22 cellular contexts compared by ENCODE assay signal in genomic region chr10:85575441-85575840, GRCh38.
A peak's percentile ranks its signal among the peaks of the same experiment; 100 is the strongest.
DNase-seq lines count a peak whose midpoint lies in the region; ATAC-seq, FAIRE-seq and TF ChIP-seq lines count a peak whose summit lies in the region.
"Had no signal": no experiment of that assay in that cellular context is flagged by ENCODE, and none has a peak within 500 bp of the region (broad histone marks: within the 10 kb centered on the region; RNA-seq: fewer than 3 reads in every experiment).

No MANE protein-coding gene starts in this region.

- CTCF ChIA-PET in H1 (lab: Charles Lee; ENCODE audit: partially characterized antibody), result interaction anchor here (0.8 to 1.3 kb wide), 3 partner anchors 22 to 217 kb away, joined by 3 to 4 read pairs (median 4); no protein-coding TSS in a partner anchor

- no peak overlapping the region for H3K4ac ChIP-seq in H1 (replicated peaks; ENCODE audit: insufficient read length, low read depth, low read length)
- no peak overlapping the region for H3K4ac ChIP-seq in mesendoderm (ENCODE audit: low read depth, low read length)

- intact Hi-C loops in posterior cingulate gyrus (cut with DNase I), result no loop called here

- no peaks in the 10 kb centered on the region for H3F3A ChIP-seq in GM23338 (replicated peaks; ENCODE audit: low read depth)

- H4K8ac ChIP-seq in H1 (ENCODE audit: extremely low read depth, insufficient read depth, low read length), result no peak overlapping the region
- H4K8ac ChIP-seq in mesendoderm (ENCODE audit: low read depth, low read length), result no peak overlapping the region

- no peak overlapping the region for H3K4me2 ChIP-seq in GM23338
- H3K4me2 ChIP-seq in H1 (ENCODE audit: insufficient read depth in 1 of 2, low read depth in 2 of 2, low read length in 2 of 2), result no peak overlapping the region
- H3K4me2 ChIP-seq in mesendoderm (ENCODE audit: low read length), result no peak overlapping the region
- H3K4me2 ChIP-seq: BLaER1 had no signal

- POLR2A ChIA-PET in H1 (lab: Charles Lee; ENCODE audit: partially characterized antibody), result no interaction called here

- no peaks in the 10 kb centered on the region for H3K9me2 ChIP-seq in GM23338 (ENCODE audit: insufficient read depth)

- H2BK5ac ChIP-seq in H1 (ENCODE audit: low read depth, low read length) (no peak overlapping the region), mesendoderm (ENCODE audit: low read length) (no peak overlapping the region)

- H2AFZ ChIP-seq in GM23338, result peak overlapping the region; percentile 38; the same call in 1 of the 2 replicates
- H2AFZ ChIP-seq in H1 (ENCODE audit: low read length), result peak overlapping the region; percentile 52; the same call in 1 of the 2 replicates

- no peak for TF ChIP-seq RAD21 in H1 (IDR thresholded peaks at IDR 0.05 in 1 of 2, conservative IDR thresholded peaks at IDR 0.05 in 1 of 2; ENCODE audit: low read depth in 2 of 2, low read length in 2 of 2)

- H3K56ac ChIP-seq in H1 (replicated peaks; ENCODE audit: insufficient read length, low read depth, low read length) (no peak overlapping the region), mesendoderm (ENCODE audit: low read length) (no peak overlapping the region)

- H3K14ac ChIP-seq in H1 (ENCODE audit: insufficient read length), result no peak overlapping the region

- no peak overlapping the region for H3K9ac ChIP-seq in H1 (replicated peaks in 1 of 4; ENCODE audit: extremely low read depth in 1 of 4, low read depth in 3 of 4, low read length in 3 of 4)
- no peak overlapping the region for H3K9ac ChIP-seq in mesendoderm (ENCODE audit: low read length)
- H3K9ac ChIP-seq: BLaER1 had no signal

- no peak for TF ChIP-seq EP300 in H1 (IDR thresholded peaks at IDR 0.05; ENCODE audit: borderline replicate concordance in 1 of 2, low read depth in 2 of 2, low read length in 2 of 2)

- FAIRE-seq in H1 (lab: Jason Lieb, UNC), result peak; percentile 63
- FAIRE-seq: A204.1, D721Med, GM12878 had no signal

- H4K91ac ChIP-seq in H1 (replicated peaks; ENCODE audit: insufficient read length, low read length), result no peak overlapping the region

- no peak overlapping the region for H2BK20ac ChIP-seq in H1 (ENCODE audit: low read length)

- H3K79me2 ChIP-seq in GM23338 (replicated peaks; ENCODE audit: insufficient read depth), result no peaks in the 10 kb centered on the region
- no peaks in the 10 kb centered on the region for H3K79me2 ChIP-seq in H1 (ENCODE audit: control insufficient read depth in 1 of 2, insufficient read depth in 2 of 2, low read length in 2 of 2)
- no peaks in the 10 kb centered on the region for H3K79me2 ChIP-seq in mesendoderm (ENCODE audit: control insufficient read depth, insufficient read depth, low read length)

- no peaks in the 10 kb centered on the region for H3K23me2 ChIP-seq in H1 (ENCODE audit: low read depth, low read length)

- no peak overlapping the region for H3K27ac Mint-ChIP-seq in GM23338
- peak overlapping the region; percentile 6 for H3K27ac Mint-ChIP-seq in stimulated activated naive B cell treated with anti-CD40 and anti-IgM and Interleukin-4, amounts not matched to agents 10 μg/mL and 1 μg/mL and 100 μg/mL, for 72 hours
- H3K27ac Mint-ChIP-seq: B cell, HFFc6 had no signal

- H2BK15ac ChIP-seq in H1 (ENCODE audit: low read length), result no peak overlapping the region
- no peak overlapping the region for H2BK15ac ChIP-seq in mesendoderm (replicated peaks; ENCODE audit: low read depth)

- 88% methylated on average over 1 of the region's 1 CpG; no CpG with 5 or more reads in 1 of the 2 experiments for WGBS in H1 (ENCODE audit: extremely low coverage in 1 of 2, insufficient coverage in 1 of 2, insufficient read length in 1 of 2, insufficient replicate concordance in 2 of 2, low coverage in 1 of 2, low lambda C conversion rate in 2 of 2, missing lambda C conversion rate in 1 of 2), 2 experiments
- no CpG with 5 or more reads among the region's 1 CpG for WGBS in mesendoderm (ENCODE audit: extremely low coverage, insufficient coverage, low lambda C conversion rate)

- H3K4me3 ChIP-seq in GM23338 (no peak overlapping the region), H1 (ENCODE audit: extremely low read depth in 1 of 4, insufficient read depth in 2 of 4, low read depth in 3 of 4, low read length in 4 of 4) (no peak overlapping the region), mesendoderm (ENCODE audit: low read length) (no peak overlapping the region)
- H3K4me3 ChIP-seq: BLaER1, GM12878, HAP-1 had no signal

- H3K79me1 ChIP-seq in H1 (ENCODE audit: low read depth, low read length), result no peaks in the 10 kb centered on the region
- H3K79me1 ChIP-seq in mesendoderm (ENCODE audit: low read length), result no peaks in the 10 kb centered on the region

- peaks cover 83% of the 10 kb centered on the region for H3K9me3 Mint-ChIP-seq in GM23338
- no peaks in the 10 kb centered on the region for H3K9me3 Mint-ChIP-seq in stimulated activated naive B cell treated with anti-CD40 and anti-IgM and Interleukin-4, amounts not matched to agents 10 μg/mL and 1 μg/mL and 100 μg/mL, for 72 hours
- H3K9me3 Mint-ChIP-seq: CD8-positive, alpha-beta memory T cell had no signal

- DNase-seq in GM23338 (ENCODE audit: low spot score) (no peak), H1 (ENCODE audit: low read depth in 1 of 2, low spot score in 2 of 2) (no peak), mesendoderm (peak; percentile 32), NCI-H187 treated with DMSO at 0.1 percent for 48 hours (lab: John Stamatoyannopoulos, UW) (no peak), posterior cingulate gyrus (no peak)
- no peak for DNase-seq in stimulated activated naive B cell treated with anti-CD40 and anti-IgM and Interleukin-4, amounts not matched to agents 10 μg/mL and 1 μg/mL and 100 μg/mL, for 72 hours
- DNase-seq: CD4-positive, CD25-positive, alpha-beta regulatory T cell; CD8-positive, alpha-beta memory T cell; DMS 273 treated with DMSO at 0.1 percent for 48 hours; DMS79; EL; GDM1; HFFc6 had no signal

- H3K27me3 ChIP-seq in GM23338 (ENCODE audit: insufficient read depth) (no peaks in the 10 kb centered on the region), H1 (replicated peaks in 1 of 4; ENCODE audit: control insufficient read depth in 3 of 4, extremely low read depth in 1 of 4, insufficient read depth in 3 of 4, low read length in 3 of 4) (peaks cover 0 to 1% (median 0%) of the 10 kb centered on the region in 4 experiments; a peak in 1 of 7 replicates), mesendoderm (ENCODE audit: insufficient read depth, low read length, poor library complexity) (no peaks in the 10 kb centered on the region)
- H3K27me3 ChIP-seq: BLaER1 had no signal

- H4K5ac ChIP-seq in H1 (ENCODE audit: insufficient read length, low read depth, low read length) (no peak overlapping the region), mesendoderm (ENCODE audit: low read length) (no peak overlapping the region)

- no peak overlapping the region for H3K27ac ChIP-seq in GM23338 (ENCODE audit: low read depth)
- H3K27ac ChIP-seq in H1 (ENCODE audit: low read depth, low read length), result no peak overlapping the region
- no peak overlapping the region for H3K27ac ChIP-seq in mesendoderm (ENCODE audit: low read depth, low read length)
- H3K27ac ChIP-seq: 22Rv1, BLaER1, C4-2B had no signal

- H3K23ac ChIP-seq in H1 (ENCODE audit: insufficient read length) (no peak overlapping the region), mesendoderm (ENCODE audit: low read length) (no peak overlapping the region)

- TF ChIP-seq CTCF in GM23338 (conservative IDR thresholded peaks at IDR 0.05; ENCODE audit: low read depth in 2 of 2) (no peak), H1 (IDR thresholded peaks at IDR 0.05; ENCODE audit: control extremely low read depth in 1 of 3, insufficient read depth in 1 of 3, low read depth in 1 of 3, low read length in 3 of 3) (no peak)

- H2BK120ac ChIP-seq in H1 (replicated peaks; ENCODE audit: low read depth, low read length) (no peak overlapping the region), mesendoderm (ENCODE audit: low read depth, low read length) (no peak overlapping the region)

- H4K20me1 ChIP-seq in GM23338 (replicated peaks; ENCODE audit: insufficient read depth) (no peaks in the 10 kb centered on the region), H1 (replicated peaks in 1 of 2; ENCODE audit: control insufficient read depth in 1 of 2, insufficient read depth in 2 of 2, low read length in 2 of 2) (no peaks in the 10 kb centered on the region)
- H4K20me1 ChIP-seq: BLaER1 had no signal

- H3K18ac ChIP-seq in H1 (ENCODE audit: extremely low read depth, low read length) (no peak overlapping the region), mesendoderm (ENCODE audit: low read length) (no peak overlapping the region)

- no peak for TF ChIP-seq POLR2A in H1 (IDR thresholded peaks at IDR 0.05; ENCODE audit: control extremely low read depth in 1 of 2, low read depth in 2 of 2, low read length in 2 of 2)

- H3K36me3 ChIP-seq in GM23338 (ENCODE audit: insufficient read depth) (no peaks in the 10 kb centered on the region), H1 (ENCODE audit: control insufficient read depth in 2 of 4, insufficient read depth in 4 of 4, low read length in 3 of 4) (no peaks in the 10 kb centered on the region), mesendoderm (ENCODE audit: control insufficient read depth, insufficient read depth, low read length) (no peaks in the 10 kb centered on the region)
- H3K36me3 ChIP-seq: BLaER1, HAP-1 had no signal

- no peak overlapping the region for H3K4me3 Mint-ChIP-seq in GM23338
- no peak overlapping the region for H3K4me3 Mint-ChIP-seq in stimulated activated naive B cell treated with anti-CD40 and anti-IgM and Interleukin-4, amounts not matched to agents 10 μg/mL and 1 μg/mL and 100 μg/mL, for 72 hours
- H3K4me3 Mint-ChIP-seq: B cell; CD4-positive, CD25-positive, alpha-beta regulatory T cell; CD8-positive, alpha-beta memory T cell; HFFc6 had no signal

- H3K4me1 ChIP-seq in GM23338 (ENCODE audit: insufficient read depth) (no peaks in the 10 kb centered on the region), H1 (replicated peaks in 1 of 4; ENCODE audit: control insufficient read depth in 3 of 4, insufficient read depth in 4 of 4, low read length in 3 of 4) (peaks cover 0 to 8% (median 2%) of the 10 kb centered on the region in 4 experiments; a peak in 3 of 7 replicates), mesendoderm (ENCODE audit: control insufficient read depth, low read depth, low read length) (no peaks in the 10 kb centered on the region)
- H3K4me1 ChIP-seq: BLaER1, HAP-1 had no signal

- H2AK5ac ChIP-seq in H1 (ENCODE audit: low read depth, low read length), result no peak overlapping the region
- H2AK5ac ChIP-seq in mesendoderm (ENCODE audit: low read length), result no peak overlapping the region

- peaks cover 6% of the 10 kb centered on the region; the same call in 1 of the 3 replicates for H3K36me3 Mint-ChIP-seq in GM23338 (ENCODE audit: low read depth)
- H3K36me3 Mint-ChIP-seq in stimulated activated naive B cell treated with anti-CD40 and anti-IgM and Interleukin-4, amounts not matched to agents 10 μg/mL and 1 μg/mL and 100 μg/mL, for 72 hours, result no peaks in the 10 kb centered on the region
- H3K36me3 Mint-ChIP-seq: CD4-positive, CD25-positive, alpha-beta regulatory T cell; CD8-positive, alpha-beta memory T cell had no signal

- H2BK12ac ChIP-seq in H1 (ENCODE audit: low read depth, low read length), result no peak overlapping the region

- ATAC-seq in GM23338, result peak; percentile 58
- no peak for ATAC-seq in stimulated activated naive B cell treated with anti-CD40 and anti-IgM and Interleukin-4, amounts not matched to agents 10 μg/mL and 1 μg/mL and 100 μg/mL, for 72 hours (replicated peaks)
- ATAC-seq in GM18858 (IDR thresholded peaks at IDR 0.05; ENCODE audit: unreplicated experiment), result no peak
- ATAC-seq: GM12878 had no signal

- peaks cover 10% of the 10 kb centered on the region; the same call in 2 of the 3 replicates for H3K4me1 Mint-ChIP-seq in GM23338
- H3K4me1 Mint-ChIP-seq in stimulated activated naive B cell treated with anti-CD40 and anti-IgM and Interleukin-4, amounts not matched to agents 10 μg/mL and 1 μg/mL and 100 μg/mL, for 72 hours, result no peaks in the 10 kb centered on the region
- H3K4me1 Mint-ChIP-seq: B cell; CD4-positive, CD25-positive, alpha-beta regulatory T cell; CD8-positive, alpha-beta memory T cell had no signal

- no peaks in the 10 kb centered on the region for H3K9me3 ChIP-seq in H1 (ENCODE audit: insufficient read depth in 2 of 2, low read depth in 1 of 2, low read length in 1 of 2)
- H3K9me3 ChIP-seq: BLaER1, HAP-1 had no signal

- H3K27me3 Mint-ChIP-seq in GM23338 (ENCODE audit: insufficient read depth, low read depth, poor library complexity), result peaks cover 5% of the 10 kb centered on the region
- no peaks in the 10 kb centered on the region for H3K27me3 Mint-ChIP-seq in stimulated activated naive B cell treated with anti-CD40 and anti-IgM and Interleukin-4, amounts not matched to agents 10 μg/mL and 1 μg/mL and 100 μg/mL, for 72 hours
